Comparison of ENCODE assay signal across 2 cellular contexts in genomic region chr12:110931315-110931728, GRCh38.
TF ChIP-seq lines count a peak whose summit lies in the region.

No MANE protein-coding gene starts in this region.

TF ChIP-seq in GM23338, 12 proteins besides CTCF, POLR2A, EP300 and RAD21 (continued from another document):
- TF ChIP-seq ZNF462 (CRISPR knock-in tag; IDR thresholded peaks at IDR 0.05) = no peak
- TF ChIP-seq JUNB (IDR thresholded peaks at IDR 0.05; ENCODE audit: unreplicated experiment) = no peak
- TF ChIP-seq EZH2phosphoT487 (IDR thresholded peaks at IDR 0.05; ENCODE audit: unreplicated experiment) = no peak
- no peak for TF ChIP-seq REST (IDR thresholded peaks at IDR 0.05; ENCODE audit: unreplicated experiment)

TF ChIP-seq in WTC11, 78 proteins besides CTCF, POLR2A, EP300 and RAD21 (continued from another document):
- TF ChIP-seq ZNF281 (CRISPR knock-in tag; IDR thresholded peaks at IDR 0.05) = no peak
- TF ChIP-seq SOX15 (CRISPR knock-in tag; IDR thresholded peaks at IDR 0.05) = no peak
TF ChIP-seq in WTC11: peak in this region for 0.
